8 cellular contexts compared by ENCODE assay signal in genomic region chr1:204685236-204686006, GRCh38. TPM values are rescaled to one million over a fixed set of nuclear protein-coding genes. Genes with fewer than 3 reads are reported as not detected.
DNase-seq lines count a peak whose midpoint lies in the region; ATAC-seq and TF ChIP-seq lines count a peak whose summit lies in the region.

Gene LRRN2 (minus strand): TSS chr1:204685738. CDS start chr1:204619992, 65,746 bp downstream.

- H3K4me3 ChIP-seq in esophagus squamous epithelium = peak within 1 kb of the TSS; percentile 35 to 69 (median 48)

- intact Hi-C loops in esophagus squamous epithelium (cut with DNase I) = no loop called here

- peak within 1 kb of the TSS in 1 of 4 donors; percentile 29 for H3K27ac ChIP-seq in esophagus squamous epithelium

- ATAC-seq in omental fat pad (ENCODE audit: low FRiP score) (peak; percentile 60), GM19324 (IDR thresholded peaks at IDR 0.05; ENCODE audit: low FRiP score, unreplicated experiment) (no peak), GM21526 (IDR thresholded peaks at IDR 0.05; ENCODE audit: low FRiP score, unreplicated experiment) (no peak), HG03159 (IDR thresholded peaks at IDR 0.05; ENCODE audit: unreplicated experiment) (no peak)

- TF ChIP-seq POLR2A in esophagus squamous epithelium (IDR thresholded peaks at IDR 0.05) = no peak

- H3K36me3 ChIP-seq in esophagus squamous epithelium = no peaks in the 10 kb centered on the region

- WGBS in esophagus squamous epithelium, 2 donors = 2 to 60% methylated on average over 1 to 20 of the region's 84 CpGs

- TF ChIP-seq CTCF in esophagus squamous epithelium (IDR thresholded peaks at IDR 0.05) = no peak
- no peak for TF ChIP-seq CTCF in omental fat pad (IDR thresholded peaks at IDR 0.05)

- no peaks in the 10 kb centered on the region for H3K9me3 ChIP-seq in esophagus squamous epithelium

- H3K27me3 ChIP-seq in esophagus squamous epithelium = peaks cover 0 to 75% (median 0%) of the 10 kb centered on the region in 4 donors

- DNase-seq in G401 (ENCODE audit: low spot score) (peak; percentile 59), NCI-H82 treated with DMSO at 0.1 percent for 48 hours (lab: John Stamatoyannopoulos, UW; ENCODE audit: unreplicated experiment) (peak; percentile 36), esophagus squamous epithelium (lab: John Stamatoyannopoulos, UW) (no peak), omental fat pad (ENCODE audit: low spot score) (no peak), GM19240 (ENCODE audit: insufficient read length, low spot score) (no peak)

- in situ Hi-C loops in G401 (cut with HindIII; ENCODE audit: low sequenced_read_pairs) = no loop called here

- peaks cover 4 to 22% (median 13%) of the 10 kb centered on the region in 3 donors for H3K4me1 ChIP-seq in esophagus squamous epithelium

RNA-seq across cellular contexts. Expression of gene LRRN2, which starts in this region (rescaled TPM):
- total RNA-seq in G401 (2014; rRNA removed; shearing (Covaris generic)) = 0.12 and 0.44 TPM in 2 replicates
- total RNA-seq in esophagus squamous epithelium = 1 to 10 TPM in 3 of 4 donors, under 1 TPM in 1; 0.18 to 1.8 (median 1.5) TPM
- 1 to 10 TPM; 1.8 to 6.4 (median 4.1) TPM for total RNA-seq in omental fat pad

Comparison
In these comparisons a context has a peak if more than half of its experiments do, and no peak if none do; other contexts are left out.
1. Peak in DNase-seq in G401; RNA of the gene not detected or under 1 TPM.